Comparison of ENCODE assay signal across 6 cellular contexts in genomic region chr1:155174334-155175280, GRCh38. TPM values are rescaled to one million over a fixed set of nuclear protein-coding genes. Genes with fewer than 3 reads are reported as not detected.
DNase-seq lines count a peak whose midpoint lies in the region; ATAC-seq and TF ChIP-seq lines count a peak whose summit lies in the region.

No MANE protein-coding gene starts in this region.

- no peak for TF ChIP-seq POLR2A in gastrocnemius medialis (IDR thresholded peaks at IDR 0.05)

- DNase-seq in activated B cell treated with CpG ODN at 0.5 μM for 24 hours (no peak), fibroblast of pulmonary artery (ENCODE audit: low read depth) (peak; percentile 35), gastrocnemius medialis (no peak)
- peak; percentile 37 to 41 for DNase-seq in stimulated activated CD8-positive, alpha-beta memory T cell treated with anti-CD3 and anti-CD28 coated beads, Interleukin-2, amount 100 ng/mL, for 48 hours (ENCODE audit: low read depth in 2 of 2)

- CTCF ChIA-PET in activated B cell treated with CpG ODN at 0.5 μM for 24 hours (lab: Charles Lee) = interaction anchor here (1.0 to 4.5 kb wide), 10 partner anchors 19 to 133 kb away, joined by 3 to 49 read pairs (median 6); partner anchors contain the start of genes MTX1 and SLC50A1

- H3K36me3 Mint-ChIP-seq in IgD-negative memory B cell = no peaks in the 10 kb centered on the region
- peaks cover 18% of the 10 kb centered on the region for H3K36me3 Mint-ChIP-seq in activated B cell treated with CpG ODN at 0.5 μM for 24 hours (ENCODE audit: low read depth)

- H3K36me3 ChIP-seq in gastrocnemius medialis = peaks cover 0 to 13% of the 10 kb centered on the region in 2 donors

- POLR2A ChIA-PET in activated B cell treated with CpG ODN at 0.5 μM for 24 hours (lab: Charles Lee) = interaction anchor here (0.7 to 4.5 kb wide), 7 partner anchors 10 to 389 kb away, joined by 3 to 63 read pairs (median 4); partner anchors contain the start of genes ASH1L and SLC50A1

- TF ChIP-seq CTCF in activated B cell treated with CpG ODN at 0.5 μM for 24 hours (IDR thresholded peaks at IDR 0.05) (no peak), fibroblast of pulmonary artery (IDR thresholded peaks at IDR 0.05; ENCODE audit: low read length, missing control alignments) (no peak), gastrocnemius medialis (IDR thresholded peaks at IDR 0.05 in 4 of 5, conservative IDR thresholded peaks at IDR 0.05 in 1 of 5) (no peak)

- H3K27me3 ChIP-seq in gastrocnemius medialis = peaks cover 15 to 21% (median 18%) of the 10 kb centered on the region in 3 donors

- H3K4me3 Mint-ChIP-seq in IgD-negative memory B cell (peak overlapping the region; percentile 94 to 100 (median 98)), activated B cell treated with CpG ODN at 0.5 μM for 24 hours (peak overlapping the region; percentile 99)

- H3K4me1 Mint-ChIP-seq in IgD-negative memory B cell (peaks cover 21 to 27% (median 25%) of the 10 kb centered on the region in 3 donors), activated B cell treated with CpG ODN at 0.5 μM for 24 hours (peaks cover 32% of the 10 kb centered on the region)

- ATAC-seq in activated B cell treated with CpG ODN at 0.5 μM for 24 hours (ENCODE audit: low read depth) (no peak), gastrocnemius medialis (no peak), HG02623 (IDR thresholded peaks at IDR 0.05; ENCODE audit: unreplicated experiment) (no peak)

- intact Hi-C loops in activated B cell treated with CpG ODN at 0.5 μM for 24 hours (cut with micrococcal nuclease) (loop anchor here (10.0 kb wide), 2 partner anchors 200 to 620 kb away; partner anchors contain the start of genes CKS1B, SHC1 and UBE2Q1), gastrocnemius medialis (cut with DNase I; ENCODE audit: low total_unique reads) (loop anchor here (5.0 kb wide), 1 partner anchor 53 kb away; no protein-coding TSS in a partner anchor)

- H3K9me3 ChIP-seq in gastrocnemius medialis = no peaks in the 10 kb centered on the region

- in situ Hi-C loops in gastrocnemius medialis (cut with MboI; ENCODE audit: low sequenced_read_pairs in 4 of 4) = no loop called here

- peaks cover 14% of the 10 kb centered on the region in 2 donors for H3K4me1 ChIP-seq in gastrocnemius medialis

- H3K27me3 Mint-ChIP-seq in IgD-negative memory B cell (peaks cover 3% of the 10 kb centered on the region), activated B cell treated with CpG ODN at 0.5 μM for 24 hours (no peaks in the 10 kb centered on the region)

- H3K27ac ChIP-seq in gastrocnemius medialis = no peak overlapping the region

- H3K27ac Mint-ChIP-seq in IgD-negative memory B cell (peak overlapping the region in 1 of 3 donors; percentile 90), activated B cell treated with CpG ODN at 0.5 μM for 24 hours (peak overlapping the region; percentile 32)

- H3K4me3 ChIP-seq in fibroblast of pulmonary artery (replicated peaks; ENCODE audit: low read depth, low read length) (peak overlapping the region; percentile 98), gastrocnemius medialis (peak overlapping the region in 1 of 4 donors; percentile 97)

- H3K9me3 Mint-ChIP-seq in IgD-negative memory B cell (no peaks in the 10 kb centered on the region), activated B cell treated with CpG ODN at 0.5 μM for 24 hours (no peaks in the 10 kb centered on the region)

RNA-seq across cellular contexts. Expression of gene TRIM46, which starts 1.0 kb away (rescaled TPM):
- 0.14 TPM for polyA plus RNA-seq in IgD-negative memory B cell
- total RNA-seq in activated B cell treated with CpG ODN at 0.5 μM for 24 hours (1.2 and 1.9 TPM in 2 replicates), gastrocnemius medialis (not detected)

RNA-seq across cellular contexts. Expression of gene KRTCAP2, which starts 1.5 kb away (rescaled TPM):
- polyA plus RNA-seq in IgD-negative memory B cell = 420 TPM
- total RNA-seq in activated B cell treated with CpG ODN at 0.5 μM for 24 hours = 128 and 132 TPM in 2 replicates
- 100 to 1,000 TPM in 1 of 4 donors, 10 to 100 TPM in 3; 59.6 to 102 (median 91.6) TPM for total RNA-seq in gastrocnemius medialis

RNA-seq across cellular contexts. Expression of gene THBS3, which starts 33.1 kb away (rescaled TPM):
- 1.4 TPM for polyA plus RNA-seq in IgD-negative memory B cell
- total RNA-seq in activated B cell treated with CpG ODN at 0.5 μM for 24 hours (9.7 and 15.3 TPM in 2 replicates), gastrocnemius medialis (1 to 10 TPM; 1.5 to 4.6 (median 3.3) TPM)

RNA-seq across cellular contexts. Expression of gene MTX1, which starts 33.9 kb away (rescaled TPM):
- polyA plus RNA-seq in IgD-negative memory B cell = 41.7 TPM
- total RNA-seq in activated B cell treated with CpG ODN at 0.5 μM for 24 hours = 36.7 and 38.2 TPM in 2 replicates
- total RNA-seq in gastrocnemius medialis = 10 to 100 TPM; 14.4 to 26.9 (median 24.6) TPM

RNA-seq across cellular contexts. Expression of gene DPM3, which starts 34.3 kb away (rescaled TPM):
- polyA plus RNA-seq in IgD-negative memory B cell = 83.9 TPM
- 33.2 and 36.8 TPM in 2 replicates for total RNA-seq in activated B cell treated with CpG ODN at 0.5 μM for 24 hours
- 10 to 100 TPM in 3 of 4 donors, 1 to 10 TPM in 1; 7.3 to 69.5 (median 57.9) TPM for total RNA-seq in gastrocnemius medialis

Comparison
In these comparisons a context has a peak if more than half of its experiments do, and no peak if none do; other contexts are left out.
1. DNase-seq: peak in fibroblast of pulmonary artery (single experiment) and stimulated activated CD8-positive, alpha-beta memory T cell treated with anti-CD3 and anti-CD28 coated beads, Interleukin-2, amount 100 ng/mL, for 48 hours (2 of 2); none in activated B cell treated with CpG ODN at 0.5 μM for 24 hours (single experiment) and gastrocnemius medialis (0 of 2).